In the genomic region with DNA sequence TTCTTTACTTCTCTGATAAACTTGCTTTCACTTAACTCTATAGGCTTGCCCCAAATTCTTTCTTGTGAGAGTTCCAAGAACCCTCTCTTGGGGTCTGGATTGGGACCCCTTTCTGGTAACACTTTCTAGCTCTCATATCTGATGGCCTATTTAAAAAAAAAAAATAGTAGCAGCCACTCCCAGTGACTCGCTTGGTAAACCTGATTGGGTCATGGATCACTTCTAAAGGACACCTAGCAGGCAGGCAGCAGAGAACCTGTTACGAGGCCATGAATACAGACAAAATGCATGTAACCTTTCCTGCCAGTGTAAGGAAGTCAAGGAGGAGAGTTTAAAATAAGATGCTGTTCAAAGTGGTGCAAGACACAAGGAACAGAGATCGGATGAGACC, we compare ENCODE assay signal across 16 cellular contexts. TPM values are rescaled to one million over a fixed set of nuclear protein-coding genes. Genes with fewer than 3 reads are reported as not detected.
DNase-seq lines count a peak whose midpoint lies in the region; ATAC-seq and TF ChIP-seq lines count a peak whose summit lies in the region.
"Had no signal": no experiment of that assay in that cellular context is flagged by ENCODE, and none has a peak within 500 bp of the region (broad histone marks: within the 10 kb centered on the region; RNA-seq: fewer than 3 reads in every experiment).

No MANE protein-coding gene starts in this region.

- H3K27me3 ChIP-seq in neutrophil = no peaks in the 10 kb centered on the region

- no peak overlapping the region for H3K4me3 ChIP-seq in neutrophil (ENCODE audit: low read depth in 1 of 2, low read length in 1 of 2)

- no peaks in the 10 kb centered on the region for H3K36me3 ChIP-seq in neutrophil

- no peaks in the 10 kb centered on the region for H3K9me3 ChIP-seq in neutrophil

- peaks cover 30 to 32% of the 10 kb centered on the region in 2 experiments for H3K4me1 ChIP-seq in neutrophil (ENCODE audit: control insufficient read depth in 1 of 2, insufficient read depth in 1 of 2, low read depth in 1 of 2, low read length in 1 of 2)

- ATAC-seq in GM21717 (IDR thresholded peaks at IDR 0.05; ENCODE audit: unreplicated experiment) = no peak

- peak overlapping the region; percentile 78 for H3K27ac ChIP-seq in neutrophil

- peak; percentile 21 for DNase-seq in activated CD8-positive, alpha-beta memory T cell treated with anti-CD3 and anti-CD28 coated beads for 24 hours
- no peak for DNase-seq in activated CD8-positive, alpha-beta memory T cell treated with anti-CD3 and anti-CD28 coated beads, Interleukin-2, amount 50 U/mL, for 4 hours
- DNase-seq in ecto neural progenitor cell (ENCODE audit: low spot score) (peak; percentile 19), ureter (ENCODE audit: low spot score) (peak; percentile 24), GDM1 (lab: John Stamatoyannopoulos, UW) (no peak), NCI-H524 (lab: John Stamatoyannopoulos, UW) (no peak)
- DNase-seq: 8988T; activated CD4-positive, alpha-beta memory T cell treated with anti-CD3 and anti-CD28 coated beads, Interleukin-2, amount 10 ng/mL, durations not matched to agents 7 days and 5 days; DMS79 treated with DMSO at 0.1 percent for 48 hours; effector memory CD4-positive, alpha-beta T cell; NCI-H1694 treated with DMSO at 0.1 percent for 48 hours; NCI-H446 treated with DMSO at 0.1 percent for 48 hours; SHP77 treated with DMSO at 0.1 percent for 48 hours; stimulated activated CD4-positive, alpha-beta T cell treated with anti-CD3 and anti-CD28 coated beads, Interleukin-4, amount 100 ng/mL, for 1 hour had no signal

- no peak for TF ChIP-seq CTCF in neutrophil (IDR thresholded peaks at IDR 0.05)

RNA-seq across cellular contexts. Expression of gene SERPINB6, which starts 9.1 kb away (rescaled TPM):
- 121 TPM for total RNA-seq in ureter

RNA-seq across cellular contexts. Expression of gene NQO2, which starts 19.2 kb away (rescaled TPM):
- total RNA-seq in ureter = 27.0 TPM

Comparison
In these comparisons a context has a peak if more than half of its experiments do, and no peak if none do; other contexts are left out.
1. DNase-seq: peak in activated CD8-positive, alpha-beta memory T cell treated with anti-CD3 and anti-CD28 coated beads for 24 hours (single experiment), ecto neural progenitor cell (single experiment) and ureter (single experiment); none in activated CD8-positive, alpha-beta memory T cell treated with anti-CD3 and anti-CD28 coated beads, Interleukin-2, amount 50 U/mL, for 4 hours (single experiment), GDM1 (single experiment) and NCI-H524 (0 of 2).